35 cellular contexts compared by ENCODE assay signal in genomic region chr18:8552151-8552550, GRCh38.
"Had no signal": no experiment of that assay in that cellular context is flagged by ENCODE, and none has a peak within 500 bp of the region (broad histone marks: within the 10 kb centered on the region; RNA-seq: fewer than 3 reads in every experiment).

No MANE protein-coding gene starts in this region.

- DNase-seq: activated B cell treated with CpG ODN at 0.5 μM for 24 hours; activated CD4-positive, alpha-beta memory T cell treated with anti-CD3 and anti-CD28 coated beads for 36 hours; activated CD4-positive, alpha-beta T cell treated with anti-CD3 and anti-CD28 coated beads for 4 hours; activated CD4-positive, alpha-beta T cell treated with anti-CD3 and anti-CD28 coated beads, Interleukin-2, amount 10 ng/mL, durations not matched to agents 7 days and 5 days; activated CD4-positive, CD25-positive, alpha-beta regulatory T cell treated with anti-CD3 and anti-CD28 coated beads, Interleukin-2, amount 50 U/mL, for 72 hours; activated CD8-positive, alpha-beta memory T cell treated with anti-CD3 and anti-CD28 coated beads, Interleukin-2, amount 50 U/mL, for 4 hours; activated CD8-positive, alpha-beta T cell treated with anti-CD3 and anti-CD28 coated beads for 36 hours; activated effector memory CD4-positive, alpha-beta T cell treated with anti-CD3 and anti-CD28 coated beads, Interleukin-2, amount 50 U/mL, for 16 hours; activated gamma-delta T cell treated with Interleukin-2 at 50 U/mL for 16 hours; activated naive CD4-positive, alpha-beta T cell; activated naive CD4-positive, alpha-beta T cell treated with anti-CD3 and anti-CD28 coated beads for 36 hours; activated naive CD4-positive, alpha-beta T cell treated with anti-CD3 and anti-CD28 coated beads, Interleukin-2, amount 50 U/mL, for 16 hours; activated naive CD8-positive, alpha-beta T cell treated with anti-CD3 and anti-CD28 coated beads for 36 hours; activated T-cell treated with anti-CD3 and anti-CD28 coated beads for 4 hours; activated T-cell treated with anti-CD3 and anti-CD28 coated beads, Interleukin-2, amount 50 U/mL, for 1 hour; activated T-cell treated with anti-CD3 and anti-CD28 coated beads, Interleukin-2, amount 50 U/mL, for 4 hours; activated T-cell treated with anti-CD3 and anti-CD28 coated beads, Interleukin-2, amount 50 U/mL, for 72 hours; amygdala; anterior cingulate cortex; brain microvascular endothelial cell; central memory CD4-positive, alpha-beta T cell; T-helper 1 cell; T-helper 2 cell; T-helper 9 cell had no signal

- H3K4me3 ChIP-seq: adrenal gland, ascending aorta, body of pancreas, breast epithelium had no signal

- H3K4me3 Mint-ChIP-seq: activated B cell treated with CpG ODN at 0.5 μM for 24 hours; activated CD4-positive, alpha-beta memory T cell treated with anti-CD3 and anti-CD28 coated beads for 36 hours; activated CD4-positive, alpha-beta T cell treated with anti-CD3 and anti-CD28 coated beads, Interleukin-2, amount 10 ng/mL, durations not matched to agents 7 days and 5 days; activated CD8-positive, alpha-beta T cell treated with anti-CD3 and anti-CD28 coated beads for 36 hours; activated naive CD4-positive, alpha-beta T cell treated with anti-CD3 and anti-CD28 coated beads for 36 hours; activated naive CD8-positive, alpha-beta T cell treated with anti-CD3 and anti-CD28 coated beads for 36 hours; activated T-cell treated with anti-CD3 and anti-CD28 coated beads, Interleukin-2, amount 50 U/mL, for 4 hours; activated T-cell treated with anti-CD3 and anti-CD28 coated beads, Interleukin-2, amount 50 U/mL, for 72 hours; activated T-helper 1 cell treated with anti-CD3 and anti-CD28 coated beads, Interleukin-12 subunit alpha, Interleukin-12 subunit beta, Interleukin-2, Interleukin-4 antibody, amounts not matched to agents 30 ng/mL and 10 ng/mL and 1 ng/mL, durations not matched to agents 14 hours and 24 hours and 36 hours; activated T-helper 17 cell treated with anti-CD3 and anti-CD28 coated beads, Interleukin-2, amount 50 U/mL, for 72 hours; T-helper 1 cell treated with Interleukin-12 subunit alpha and Interleukin-12 subunit beta and Interleukin-4 antibody, amounts not matched to agents 30 μg/mL and 1 μg/mL, for 36 hours; T-helper 2 cell treated with Interferon-gamma antibody and Interleukin-4, amounts not matched to agents 5 μg/mL and 100 μg/mL, for 36 hours had no signal

- H3K36me3 ChIP-seq: adrenal gland, ascending aorta, brain microvascular endothelial cell, breast epithelium had no signal

- H3K36me3 Mint-ChIP-seq: activated CD4-positive, alpha-beta memory T cell treated with anti-CD3 and anti-CD28 coated beads for 36 hours; activated naive CD4-positive, alpha-beta T cell treated with anti-CD3 and anti-CD28 coated beads, Interleukin-2, amount 50 U/mL, for 72 hours; activated naive CD8-positive, alpha-beta T cell treated with anti-CD3 and anti-CD28 coated beads for 36 hours had no signal

- H3K27ac ChIP-seq: adrenal gland, ascending aorta, body of pancreas, brain microvascular endothelial cell, VCaP had no signal

- H3K4me1 Mint-ChIP-seq: activated B cell treated with CpG ODN at 0.5 μM for 24 hours; activated CD4-positive, alpha-beta T cell treated with anti-CD3 and anti-CD28 coated beads, Interleukin-2, amount 10 ng/mL, durations not matched to agents 7 days and 5 days; activated naive CD8-positive, alpha-beta T cell treated with anti-CD3 and anti-CD28 coated beads for 36 hours; activated T-helper 17 cell treated with anti-CD3 and anti-CD28 coated beads, Interleukin-2, amount 50 U/mL, for 72 hours had no signal

- H3K9me3 ChIP-seq: adrenal gland, ascending aorta, body of pancreas, breast epithelium had no signal

- H3K27ac Mint-ChIP-seq: activated B cell treated with CpG ODN at 0.5 μM for 24 hours; activated CD4-positive, alpha-beta memory T cell treated with anti-CD3 and anti-CD28 coated beads for 36 hours; activated CD4-positive, alpha-beta T cell treated with anti-CD3 and anti-CD28 coated beads, Interleukin-2, amount 10 ng/mL, durations not matched to agents 7 days and 5 days; activated CD8-positive, alpha-beta T cell treated with anti-CD3 and anti-CD28 coated beads for 36 hours; activated naive CD4-positive, alpha-beta T cell treated with anti-CD3 and anti-CD28 coated beads for 36 hours; activated naive CD4-positive, alpha-beta T cell treated with anti-CD3 and anti-CD28 coated beads, Interleukin-2, amount 50 U/mL, for 72 hours; activated naive CD8-positive, alpha-beta T cell treated with anti-CD3 and anti-CD28 coated beads for 36 hours; activated T-cell treated with anti-CD3 and anti-CD28 coated beads, Interleukin-2, amount 50 U/mL, for 72 hours; activated T-helper 1 cell treated with anti-CD3 and anti-CD28 coated beads, Interleukin-12 subunit alpha, Interleukin-12 subunit beta, Interleukin-2, Interleukin-4 antibody, amounts not matched to agents 30 ng/mL and 10 ng/mL and 1 ng/mL, durations not matched to agents 14 hours and 24 hours and 36 hours; activated T-helper 17 cell treated with anti-CD3 and anti-CD28 coated beads, Interleukin-2, amount 50 U/mL, for 72 hours; T-helper 1 cell treated with Interleukin-12 subunit alpha and Interleukin-12 subunit beta and Interleukin-4 antibody, amounts not matched to agents 30 μg/mL and 1 μg/mL, for 36 hours; T-helper 2 cell treated with Interferon-gamma antibody and Interleukin-4, amounts not matched to agents 5 μg/mL and 100 μg/mL, for 36 hours had no signal

- FAIRE-seq: TTC549 had no signal

- H3K27me3 Mint-ChIP-seq: activated CD4-positive, alpha-beta memory T cell treated with anti-CD3 and anti-CD28 coated beads for 36 hours; activated CD8-positive, alpha-beta T cell treated with anti-CD3 and anti-CD28 coated beads for 36 hours had no signal

- H3K27me3 ChIP-seq: adrenal gland, ascending aorta, body of pancreas, brain microvascular endothelial cell, breast epithelium had no signal

- H3K9me3 Mint-ChIP-seq: activated B cell treated with CpG ODN at 0.5 μM for 24 hours; activated CD4-positive, alpha-beta memory T cell treated with anti-CD3 and anti-CD28 coated beads for 36 hours; activated CD4-positive, alpha-beta T cell treated with anti-CD3 and anti-CD28 coated beads, Interleukin-2, amount 10 ng/mL, durations not matched to agents 7 days and 5 days; activated CD8-positive, alpha-beta T cell treated with anti-CD3 and anti-CD28 coated beads for 36 hours; activated naive CD4-positive, alpha-beta T cell treated with anti-CD3 and anti-CD28 coated beads for 36 hours; activated naive CD4-positive, alpha-beta T cell treated with anti-CD3 and anti-CD28 coated beads, Interleukin-2, amount 50 U/mL, for 72 hours; activated naive CD8-positive, alpha-beta T cell treated with anti-CD3 and anti-CD28 coated beads for 36 hours; activated T-cell treated with anti-CD3 and anti-CD28 coated beads, Interleukin-2, amount 50 U/mL, for 4 hours; activated T-cell treated with anti-CD3 and anti-CD28 coated beads, Interleukin-2, amount 50 U/mL, for 72 hours; activated T-helper 1 cell treated with anti-CD3 and anti-CD28 coated beads, Interleukin-12 subunit alpha, Interleukin-12 subunit beta, Interleukin-2, Interleukin-4 antibody, amounts not matched to agents 30 ng/mL and 10 ng/mL and 1 ng/mL, durations not matched to agents 14 hours and 24 hours and 36 hours; activated T-helper 17 cell treated with anti-CD3 and anti-CD28 coated beads, Interleukin-2, amount 50 U/mL, for 72 hours; T-helper 1 cell treated with Interleukin-12 subunit alpha and Interleukin-12 subunit beta and Interleukin-4 antibody, amounts not matched to agents 30 μg/mL and 1 μg/mL, for 36 hours; T-helper 2 cell treated with Interferon-gamma antibody and Interleukin-4, amounts not matched to agents 5 μg/mL and 100 μg/mL, for 36 hours had no signal

- H3K4me1 ChIP-seq: adrenal gland, ascending aorta, body of pancreas, breast epithelium had no signal

- ATAC-seq: activated CD8-positive, alpha-beta T cell treated with anti-CD3 and anti-CD28 coated beads for 36 hours; activated naive CD4-positive, alpha-beta T cell treated with anti-CD3 and anti-CD28 coated beads, Interleukin-2, amount 50 U/mL, for 72 hours; activated T-cell treated with anti-CD3 and anti-CD28 coated beads, Interleukin-2, amount 50 U/mL, for 4 hours; activated T-cell treated with anti-CD3 and anti-CD28 coated beads, Interleukin-2, amount 50 U/mL, for 72 hours; activated T-helper 17 cell treated with anti-CD3 and anti-CD28 coated beads, Interleukin-2, amount 50 U/mL, for 72 hours; body of pancreas had no signal
